1 cellular context compared by ENCODE assay signal in the genomic region with DNA sequence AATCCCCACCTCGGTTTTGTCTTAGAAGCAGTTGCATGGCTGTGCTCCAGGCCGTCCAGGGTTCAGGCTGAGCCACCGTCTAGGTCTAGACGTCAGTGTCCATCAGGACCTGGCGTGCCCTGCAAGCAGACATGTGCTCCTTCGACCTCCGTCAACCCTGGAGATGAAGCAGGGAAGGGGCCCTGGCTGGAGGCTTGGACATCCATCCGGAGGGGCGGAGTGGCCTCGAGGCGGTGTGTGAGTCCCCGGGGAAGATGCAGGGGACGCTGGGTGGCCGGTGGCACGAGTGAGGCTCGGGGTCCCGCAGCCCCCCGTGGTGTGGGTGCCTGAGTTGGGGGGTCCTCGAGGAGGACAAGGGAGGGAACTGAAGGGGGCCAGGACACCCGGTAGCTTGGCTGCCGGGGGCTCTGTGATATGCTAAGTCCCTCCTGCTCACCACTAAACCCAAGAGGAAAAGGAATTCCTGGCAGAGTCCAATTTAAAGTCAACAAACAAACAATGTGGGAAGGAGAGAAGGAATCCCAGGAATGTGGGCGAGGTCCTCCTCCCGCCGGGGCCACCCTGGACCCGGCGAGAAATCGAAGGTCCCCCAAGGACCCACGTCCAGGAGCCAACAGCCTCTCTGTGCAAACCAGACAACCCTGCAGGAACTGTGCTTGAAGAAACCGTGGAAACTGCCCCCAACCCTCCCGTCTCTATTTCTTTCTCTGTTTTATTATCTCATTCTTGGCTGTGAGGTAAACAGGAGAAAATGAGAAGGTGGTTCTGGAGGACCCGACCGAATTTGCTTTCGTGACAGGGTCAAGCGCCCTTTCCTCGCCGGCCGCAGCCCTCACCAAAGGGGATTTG.
TF ChIP-seq lines count a peak whose summit lies in the region.

No MANE protein-coding gene starts in this region.

TF ChIP-seq in endothelial cell of umbilical vein, 7 proteins besides CTCF, POLR2A, EP300 and RAD21:
- TF ChIP-seq EZH2 (IDR thresholded peaks at IDR 0.05; ENCODE audit: borderline replicate concordance, low read depth, low read length, severe bottlenecking) (no peak), POLR2AphosphoS5 (IDR thresholded peaks at IDR 0.05; ENCODE audit: insufficient read depth, low read depth, low read length) (peak; percentile 70), GATA2 (IDR thresholded peaks at IDR 0.05; ENCODE audit: insufficient read depth, insufficient read length, low read depth, low read length) (no peak)
TF ChIP-seq in endothelial cell of umbilical vein: peak in this region for 1.
